ENCODE assay signal across 23 cellular contexts in the genomic region with DNA sequence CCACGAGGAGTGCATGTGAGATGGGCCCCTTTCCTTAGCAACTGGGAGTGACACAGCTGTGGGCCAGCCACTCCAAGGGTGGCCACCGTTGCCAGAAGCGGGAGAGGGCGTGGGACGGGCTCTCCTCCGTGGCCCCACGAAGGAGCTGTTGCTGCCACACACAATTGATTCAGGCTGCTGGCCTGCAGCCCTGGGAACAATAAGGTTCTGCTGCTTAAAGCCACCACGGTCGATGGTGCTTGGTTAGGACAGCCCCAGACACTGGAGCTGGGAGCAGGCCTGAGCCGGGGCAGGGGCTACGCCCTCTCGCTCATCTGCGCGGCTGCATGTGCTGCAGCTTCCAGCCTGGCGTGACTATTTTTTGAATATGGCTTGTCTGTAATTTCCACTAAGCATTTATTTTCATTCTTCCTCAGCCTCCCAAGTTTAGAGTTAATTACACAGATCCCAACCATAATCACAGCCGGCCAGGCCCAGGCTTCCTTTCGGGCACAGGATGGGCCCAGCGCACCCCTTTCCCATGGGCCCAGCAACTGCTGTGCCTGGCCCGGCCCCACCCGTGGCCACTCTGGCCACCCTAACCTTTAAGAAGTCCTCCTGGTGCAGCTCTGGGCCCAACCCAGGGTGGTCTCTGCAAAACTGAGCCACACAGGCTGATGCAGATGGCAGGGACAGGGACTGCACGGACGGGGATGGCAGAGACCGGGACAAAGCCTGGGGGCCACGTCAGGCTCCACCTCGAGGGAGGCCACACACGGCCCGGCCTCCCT. TPM values are rescaled to one million over a fixed set of nuclear protein-coding genes. Genes with fewer than 3 reads are reported as not detected.
A peak's percentile ranks its signal among the peaks of the same experiment; 100 is the strongest.
DNase-seq lines count a peak whose midpoint lies in the region; ATAC-seq, FAIRE-seq and TF ChIP-seq lines count a peak whose summit lies in the region.
"Had no signal": no experiment of that assay in that cellular context is flagged by ENCODE, and none has a peak within 500 bp of the region (broad histone marks: within the 10 kb centered on the region; RNA-seq: fewer than 3 reads in every experiment).

No MANE protein-coding gene starts in this region.

- H3K4me3 ChIP-seq in heart left ventricle (no peak overlapping the region), heart right ventricle (no peak overlapping the region), kidney (ENCODE audit: low read length in 2 of 2) (no peak overlapping the region)
- H3K4me3 ChIP-seq: SJCRH30, transverse colon had no signal

- TF ChIP-seq CTCF in heart left ventricle (IDR thresholded peaks at IDR 0.05) (no peak), heart right ventricle (IDR thresholded peaks at IDR 0.05) (no peak), kidney (IDR thresholded peaks at IDR 0.05; ENCODE audit: borderline replicate concordance, extremely low read depth, insufficient read depth) (no peak)

- no peaks in the 10 kb centered on the region for H3K27me3 Mint-ChIP-seq in effector memory CD8-positive, alpha-beta T cell
- H3K27me3 Mint-ChIP-seq: T-cell had no signal

- no peak overlapping the region for H3K27ac Mint-ChIP-seq in effector memory CD8-positive, alpha-beta T cell
- H3K27ac Mint-ChIP-seq: activated naive CD4-positive, alpha-beta T cell treated with anti-CD3 and anti-CD28 coated beads for 36 hours; T-cell had no signal

- H3K9me3 Mint-ChIP-seq in effector memory CD8-positive, alpha-beta T cell, result no peaks in the 10 kb centered on the region
- H3K9me3 Mint-ChIP-seq: activated naive CD4-positive, alpha-beta T cell treated with anti-CD3 and anti-CD28 coated beads for 36 hours; activated T-cell treated with anti-CD3 and anti-CD28 coated beads, Interleukin-2, amount 50 U/mL, for 4 hours; T-cell had no signal

- peaks cover 0 to 7% (median 0%) of the 10 kb centered on the region in 9 donors for H3K36me3 ChIP-seq in heart left ventricle
- H3K36me3 ChIP-seq in heart right ventricle, result peaks cover 0 to 16% (median 0%) of the 10 kb centered on the region in 9 donors
- peaks cover 0 to under 1% of the 10 kb centered on the region in 2 donors for H3K36me3 ChIP-seq in kidney (ENCODE audit: control insufficient read depth in 1 of 2, insufficient read depth in 2 of 2, low read length in 2 of 2)
- H3K36me3 ChIP-seq: transverse colon had no signal

- H3K4me1 ChIP-seq in heart left ventricle (peaks cover 0 to 13% (median 0%) of the 10 kb centered on the region in 12 donors), heart right ventricle (peaks cover 0 to 11% (median 0%) of the 10 kb centered on the region in 9 donors), kidney (ENCODE audit: control insufficient read depth in 1 of 2, insufficient read depth in 1 of 2, low read depth in 1 of 2, low read length in 2 of 2) (peaks cover 5 to 27% of the 10 kb centered on the region in 2 donors)
- H3K4me1 ChIP-seq: transverse colon had no signal

- WGBS in heart left ventricle, 4 donors, result 91 to 96% (median 94%) methylated on average over 27 of the region's 27 CpGs
- WGBS in heart right ventricle, 2 donors, result 92 to 96% methylated on average over 27 of the region's 27 CpGs

- H3K36me3 Mint-ChIP-seq in effector memory CD8-positive, alpha-beta T cell (ENCODE audit: insufficient read depth), result peaks cover 2% of the 10 kb centered on the region
- H3K36me3 Mint-ChIP-seq: T-cell had no signal

- intact Hi-C loops in heart left ventricle (cut with DNase I), result no loop called here
- intact Hi-C loops in heart right ventricle (cut with DNase I), result no loop called here
- intact Hi-C loops in kidney (cut with DNase I), result no loop called here
- intact Hi-C loops in posterior cingulate gyrus (cut with DNase I), result no loop called here

- no peak for TF ChIP-seq POLR2A in heart left ventricle (IDR thresholded peaks at IDR 0.05)

- no peak overlapping the region for H3K27ac ChIP-seq in heart left ventricle
- H3K27ac ChIP-seq in heart right ventricle, result no peak overlapping the region
- H3K27ac ChIP-seq in kidney (ENCODE audit: low read depth in 2 of 2, low read length in 2 of 2), result no peak overlapping the region
- H3K27ac ChIP-seq: SJCRH30, transverse colon had no signal

- H3K9ac ChIP-seq in kidney (ENCODE audit: low read length in 2 of 2), result no peak overlapping the region

- H3K27me3 ChIP-seq in heart left ventricle, result no peaks in the 10 kb centered on the region
- no peaks in the 10 kb centered on the region for H3K27me3 ChIP-seq in heart right ventricle
- H3K27me3 ChIP-seq: SJCRH30, transverse colon had no signal

- no peak overlapping the region for H3K4me3 Mint-ChIP-seq in effector memory CD8-positive, alpha-beta T cell
- H3K4me3 Mint-ChIP-seq: activated naive CD4-positive, alpha-beta T cell treated with anti-CD3 and anti-CD28 coated beads for 36 hours; activated T-cell treated with anti-CD3 and anti-CD28 coated beads, Interleukin-2, amount 50 U/mL, for 4 hours; T-cell had no signal

- H3K4me1 Mint-ChIP-seq in effector memory CD8-positive, alpha-beta T cell (ENCODE audit: low read depth in 2 of 2), result peaks cover 0 to 2% of the 10 kb centered on the region in 2 donors

- H3K9me3 ChIP-seq in heart left ventricle (no peaks in the 10 kb centered on the region), heart right ventricle (no peaks in the 10 kb centered on the region), kidney (ENCODE audit: control insufficient read depth in 1 of 2, low read length in 2 of 2) (no peaks in the 10 kb centered on the region)
- H3K9me3 ChIP-seq: SJCRH30, transverse colon had no signal

- DNase-seq in heart left ventricle (peak in 3 of 5 donors; percentile 17 to 28 (median 22)), heart right ventricle (no peak), kidney (peak; percentile 30), posterior cingulate gyrus (peak in 6 of 10 donors; percentile 3 to 82 (median 42)), NCI-H1105 treated with DMSO at 0.1 percent for 48 hours (lab: John Stamatoyannopoulos, UW) (no peak), A172 (ENCODE audit: low spot score) (no peak)
- DNase-seq in activated CD4-positive, alpha-beta T cell treated with anti-CD3 and anti-CD28 coated beads, Interleukin-2, amount 50 U/mL, for 4 hours, result no peak
- no peak for DNase-seq in effector memory CD8-positive, alpha-beta T cell
- DNase-seq: activated CD4-positive, CD25-positive, alpha-beta regulatory T cell treated with anti-CD3 and anti-CD28 coated beads, Interleukin-2, amount 50 U/mL, for 72 hours; activated naive CD4-positive, alpha-beta T cell treated with anti-CD3 and anti-CD28 coated beads for 36 hours; activated T-cell treated with anti-CD3 and anti-CD28 coated beads, Interleukin-2, amount 50 U/mL, for 4 hours; caudate nucleus; DMS79; NCI-H1417 treated with DMSO at 0.1 percent for 48 hours; NCI-H2107; NCI-H446; SJCRH30; T-cell; transverse colon had no signal

- no peak for ATAC-seq in heart left ventricle
- no peak for ATAC-seq in heart right ventricle
- ATAC-seq in effector memory CD8-positive, alpha-beta T cell (replicated peaks), result no peak
- ATAC-seq: activated T-cell treated with anti-CD3 and anti-CD28 coated beads, Interleukin-2, amount 50 U/mL, for 4 hours; sciatic nerve; T-cell had no signal

- no peak for FAIRE-seq in kidney (lab: Jason Lieb, UNC)
- FAIRE-seq: A204.1, endothelial cell of umbilical vein, GM18507 had no signal

RNA-seq across cellular contexts. Expression of a gene that starts 49.7 kb away (rescaled TPM):
- total RNA-seq in heart left ventricle (1 to 10 TPM; 3.4 to 9.9 (median 5.3) TPM), heart right ventricle (1 to 10 TPM; 2.9 to 7.1 (median 5.0) TPM), kidney (47.1 TPM)
- polyA plus RNA-seq in heart left ventricle (1 to 10 TPM; 3.3 to 6.5 TPM), heart right ventricle (1 to 10 TPM; 4.3 to 5.7 TPM), kidney (ENCODE audit: insufficient read depth, low read depth, low replicate concordance) (22.3 TPM)
- total RNA-seq in A172 (2014; rRNA removed; shearing (Covaris generic)), result 14.2 and 14.4 TPM in 2 replicates

Comparison
In these comparisons a context has a peak if more than half of its experiments do, and no peak if none do; other contexts are left out.
1. DNase-seq: peak in heart left ventricle (3 of 5), kidney (single experiment) and posterior cingulate gyrus (6 of 10); none in heart right ventricle (0 of 2), activated CD4-positive, alpha-beta T cell treated with anti-CD3 and anti-CD28 coated beads, Interleukin-2, amount 50 U/mL, for 4 hours (0 of 2), NCI-H1105 treated with DMSO at 0.1 percent for 48 hours (single experiment), effector memory CD8-positive, alpha-beta T cell (0 of 3) and A172 (single experiment).